Comparison of ENCODE assay signal across 7 cellular contexts in genomic region chr6:31907158-31907813, GRCh38. TPM values are rescaled to one million over a fixed set of nuclear protein-coding genes. Genes with fewer than 3 reads are reported as not detected.
DNase-seq lines count a peak whose midpoint lies in the region.
"Had no signal": no experiment of that assay in that cellular context is flagged by ENCODE, and none has a peak within 500 bp of the region (broad histone marks: within the 10 kb centered on the region; RNA-seq: fewer than 3 reads in every experiment).

No MANE protein-coding gene starts in this region.

- DNase-seq in HS-5 (ENCODE audit: low read depth) (peak; percentile 31), renal cortical epithelial cell (ENCODE audit: low read depth) (peak; percentile 92), NCI-H748 treated with DMSO at 0.1 percent for 48 hours (lab: John Stamatoyannopoulos, UW) (no peak), head of caudate nucleus (no peak)
- peak; percentile 13 for DNase-seq in T-helper 2 cell treated with Interferon-gamma antibody and Interleukin-4, amounts not matched to agents 5 μg/mL and 100 μg/mL, for 36 hours (ENCODE audit: low spot score)

- H3K27ac Mint-ChIP-seq in T-helper 2 cell treated with Interferon-gamma antibody and Interleukin-4, amounts not matched to agents 5 μg/mL and 100 μg/mL, for 36 hours, result no peak overlapping the region

- intact Hi-C loops in head of caudate nucleus (cut with DNase I), result no loop called here

- H3K9me3 Mint-ChIP-seq in T-helper 2 cell treated with Interferon-gamma antibody and Interleukin-4, amounts not matched to agents 5 μg/mL and 100 μg/mL, for 36 hours, result no peaks in the 10 kb centered on the region
- H3K9me3 Mint-ChIP-seq: activated naive CD4-positive, alpha-beta T cell treated with anti-CD3 and anti-CD28 coated beads, Interleukin-2, amount 50 U/mL, for 72 hours had no signal

- H3K27me3 Mint-ChIP-seq in T-helper 2 cell treated with Interferon-gamma antibody and Interleukin-4, amounts not matched to agents 5 μg/mL and 100 μg/mL, for 36 hours (ENCODE audit: low read depth), result no peaks in the 10 kb centered on the region

- no peak overlapping the region for H3K4me3 Mint-ChIP-seq in T-helper 2 cell treated with Interferon-gamma antibody and Interleukin-4, amounts not matched to agents 5 μg/mL and 100 μg/mL, for 36 hours

- no peaks in the 10 kb centered on the region for H3K36me3 Mint-ChIP-seq in T-helper 2 cell treated with Interferon-gamma antibody and Interleukin-4, amounts not matched to agents 5 μg/mL and 100 μg/mL, for 36 hours (ENCODE audit: low read depth)
- H3K36me3 Mint-ChIP-seq: activated naive CD4-positive, alpha-beta T cell treated with anti-CD3 and anti-CD28 coated beads, Interleukin-2, amount 50 U/mL, for 72 hours had no signal

- peaks cover 20% of the 10 kb centered on the region for H3K4me1 Mint-ChIP-seq in T-helper 2 cell treated with Interferon-gamma antibody and Interleukin-4, amounts not matched to agents 5 μg/mL and 100 μg/mL, for 36 hours (ENCODE audit: low read depth)

RNA-seq across cellular contexts. Expression of gene ZBTB12, which starts 5.4 kb away (rescaled TPM):
- total RNA-seq in renal cortical epithelial cell, result 0.69 and 5.9 TPM in 2 replicates

RNA-seq across cellular contexts. Expression of gene EHMT2, which starts 9.8 kb away (rescaled TPM):
- 37.7 and 72.3 TPM in 2 replicates for total RNA-seq in renal cortical epithelial cell

RNA-seq across cellular contexts. Expression of gene C2, which starts 20.2 kb away (rescaled TPM):
- 1.7 TPM in 1 of 2 replicates, not detected in the other for total RNA-seq in renal cortical epithelial cell

RNA-seq across cellular contexts. Expression of gene SLC44A4, which starts 28.5 kb away (rescaled TPM):
- 1.1 and 26.6 TPM in 2 replicates for total RNA-seq in renal cortical epithelial cell
- total RNA-seq: SJSA1 had no signal

RNA-seq across cellular contexts. Expression of gene CFB, which starts 38.6 kb away (rescaled TPM):
- total RNA-seq in renal cortical epithelial cell, result 24.3 and 32.7 TPM in 2 replicates

Comparison
In these comparisons a context has a peak if more than half of its experiments do, and no peak if none do; other contexts are left out.
1. DNase-seq: peak in HS-5 (single experiment), T-helper 2 cell treated with Interferon-gamma antibody and Interleukin-4, amounts not matched to agents 5 μg/mL and 100 μg/mL, for 36 hours (single experiment) and renal cortical epithelial cell (single experiment); none in NCI-H748 treated with DMSO at 0.1 percent for 48 hours (single experiment) and head of caudate nucleus (0 of 42).